In genomic region chr11:78377625-78378418, GRCh38 we compare ENCODE assay signal across 1 cellular context.
TF ChIP-seq lines count a peak whose summit lies in the region.

No MANE protein-coding gene starts in this region.

TF ChIP-seq in K562, 482 proteins besides CTCF, POLR2A, EP300 and RAD21 (continued from another document):
- no peak for TF ChIP-seq TFE3 (CRISPR knock-in tag; IDR thresholded peaks at IDR 0.05)
- TF ChIP-seq HMBOX1 (IDR thresholded peaks at IDR 0.05), result peak; percentile 56; the same call in 1 of the 2 replicates
- no peak for TF ChIP-seq NFE2 (IDR thresholded peaks at IDR 0.05; ENCODE audit: low read depth)
- no peak for TF ChIP-seq NR2F6 (CRISPR knock-in tag; IDR thresholded peaks at IDR 0.05)
- peak; percentile 43; the same call in 1 of the 2 replicates for TF ChIP-seq ESRRA (IDR thresholded peaks at IDR 0.05; ENCODE audit: borderline replicate concordance, low read depth)
- TF ChIP-seq CBX1 (IDR thresholded peaks at IDR 0.05; ENCODE audit: low read depth), result no peak
- no peak for TF ChIP-seq ZNF584 (CRISPR knock-in tag; IDR thresholded peaks at IDR 0.05; ENCODE audit: low read depth)
- peak; percentile 67 for TF ChIP-seq CBFA2T2 (conservative IDR thresholded peaks at IDR 0.05)
- TF ChIP-seq KLF13 (tag; IDR thresholded peaks at IDR 0.05; ENCODE audit: borderline replicate concordance, low read depth), result no peak
- TF ChIP-seq ID3 (CRISPR knock-in tag; IDR thresholded peaks at IDR 0.05), result no peak
- TF ChIP-seq ID3 (tag; IDR thresholded peaks at IDR 0.05), result no peak
- TF ChIP-seq TGIF2 (CRISPR knock-in tag; IDR thresholded peaks at IDR 0.05), result no peak
- no peak for TF ChIP-seq ASH1L (IDR thresholded peaks at IDR 0.05; ENCODE audit: borderline replicate concordance, low read depth, partially characterized antibody)
- TF ChIP-seq HNRNPLL (IDR thresholded peaks at IDR 0.05; ENCODE audit: low read depth, low read length, poor library complexity, severe bottlenecking), result no peak
- no peak for TF ChIP-seq MBD2 (IDR thresholded peaks at IDR 0.05; ENCODE audit: borderline replicate concordance, low read depth)
- no peak for TF ChIP-seq ZNF436 (CRISPR knock-in tag; IDR thresholded peaks at IDR 0.05)
- no peak for TF ChIP-seq ETS1 (conservative IDR thresholded peaks at IDR 0.05; ENCODE audit: control insufficient read depth, low read depth, low read length)
- peak; percentile 85 for TF ChIP-seq CBFA2T3 (IDR thresholded peaks at IDR 0.05)
- no peak for TF ChIP-seq NFATC3 (IDR thresholded peaks at IDR 0.05)
- no peak for TF ChIP-seq CLOCK (CRISPR knock-in tag; IDR thresholded peaks at IDR 0.05; ENCODE audit: borderline replicate concordance)
TF ChIP-seq in K562: peak in this region for 53.
